In genomic region chr11:60214386-60214785, GRCh38 we compare ENCODE assay signal across 37 cellular contexts. TPM values are rescaled to one million over a fixed set of nuclear protein-coding genes. Genes with fewer than 3 reads are reported as not detected.
DNase-seq lines count a peak whose midpoint lies in the region; ATAC-seq, FAIRE-seq and TF ChIP-seq lines count a peak whose summit lies in the region.
"Had no signal": no experiment of that assay in that cellular context is flagged by ENCODE, and none has a peak within 500 bp of the region (broad histone marks: within the 10 kb centered on the region; RNA-seq: fewer than 3 reads in every experiment).

No MANE protein-coding gene starts in this region.

- peak overlapping the region; percentile 3 for H3K9ac ChIP-seq in endothelial cell of umbilical vein (replicated peaks; ENCODE audit: extremely low read depth, insufficient read depth, low read length)
- H3K9ac ChIP-seq: BLaER1; BLaER1 treated with 17β-estradiol and CSF1 and Interleukin-3, amounts not matched to agents 10 nM and 100 nM had no signal

- intact Hi-C loops in Calu3 (cut with micrococcal nuclease; ENCODE audit: unreplicated experiment) = no loop called here
- intact Hi-C loops in endothelial cell of umbilical vein (cut with micrococcal nuclease) = loop anchor here (1.0 to 2.0 kb wide), 3 partner anchors 20 to 45 kb away; no protein-coding TSS in a partner anchor

- no peaks in the 10 kb centered on the region for H4K20me1 ChIP-seq in endothelial cell of umbilical vein (replicated peaks; ENCODE audit: control insufficient read depth, extremely low read depth, insufficient read depth, low read length)
- H4K20me1 ChIP-seq: BLaER1; BLaER1 treated with 17β-estradiol and CSF1 and Interleukin-3, amounts not matched to agents 10 nM and 100 nM had no signal

- H3K4me1 ChIP-seq in endothelial cell of umbilical vein (ENCODE audit: control insufficient read depth, extremely low read depth, insufficient read depth, low read length) = peaks cover 11% of the 10 kb centered on the region
- H3K4me1 ChIP-seq: A549; BE2C; BLaER1; BLaER1 treated with 17β-estradiol and CSF1 and Interleukin-3, amounts not matched to agents 10 nM and 100 nM; Caco-2 had no signal

- peak; percentile 31 for FAIRE-seq in endothelial cell of umbilical vein (lab: Jason Lieb, UNC)
- FAIRE-seq: A204.1, A549, D721Med had no signal

- H3K9me3 Mint-ChIP-seq in Calu3 (ENCODE audit: low read depth, unreplicated experiment) = peaks cover 2% of the 10 kb centered on the region
- H3K9me3 Mint-ChIP-seq: CD4-positive, alpha-beta memory T cell; CD4-positive, alpha-beta T cell; CD8-positive, alpha-beta memory T cell; CD8-positive, alpha-beta T cell had no signal

- no peaks in the 10 kb centered on the region for H3K9me3 ChIP-seq in endothelial cell of umbilical vein (replicated peaks; ENCODE audit: control insufficient read depth, insufficient read depth, low read length)
- H3K9me3 ChIP-seq: A549; BE2C; BLaER1; BLaER1 treated with 17β-estradiol and CSF1 and Interleukin-3, amounts not matched to agents 10 nM and 100 nM; Caco-2 had no signal

- TF ChIP-seq CTCF in Calu3 (IDR thresholded peaks at IDR 0.05; ENCODE audit: unreplicated experiment) (no peak), endothelial cell of umbilical vein (IDR thresholded peaks at IDR 0.05; ENCODE audit: extremely low read depth in 1 of 2, insufficient read depth in 1 of 2, low read depth in 1 of 2, low read length in 2 of 2) (no peak)

- DNase-seq in Calu3 = no peak
- peak; percentile 79 for DNase-seq in endothelial cell of umbilical vein (ENCODE audit: low read depth, low spot score)
- DNase-seq in NCI-H1694 (lab: John Stamatoyannopoulos, UW) = no peak
- DNase-seq: 8988T; ACHN; AML-193; BE2C; C1 segment of cervical spinal cord; Caco-2; CD4-positive, alpha-beta memory T cell; CD4-positive, alpha-beta T cell; CD4-positive, CD25-positive, alpha-beta regulatory T cell; CD8-positive, alpha-beta memory T cell; CD8-positive, alpha-beta T cell; COR-L47; DMS 273 treated with DMSO at 0.1 percent for 48 hours; DMS153; DMS53; DMS79; DMS79 treated with DMSO at 0.1 percent for 48 hours; DND-41; EL had no signal

- H2AFZ ChIP-seq in endothelial cell of umbilical vein (ENCODE audit: low read depth, low read length) = no peak overlapping the region

- CTCF ChIA-PET in Calu3 (lab: Charles Lee) (no interaction called here), endothelial cell of umbilical vein (lab: Charles Lee) (interaction anchor here (0.7 to 1.0 kb wide), 3 partner anchors 19 to 44 kb away, joined by 3 to 5 read pairs (median 3); no protein-coding TSS in a partner anchor)

- no peaks in the 10 kb centered on the region for H3K79me2 ChIP-seq in endothelial cell of umbilical vein (ENCODE audit: control insufficient read depth, insufficient read depth, low read length)

- H3K4me3 ChIP-seq in endothelial cell of umbilical vein (replicated peaks in 1 of 3; ENCODE audit: insufficient read depth in 1 of 3, low read depth in 1 of 3, low read length in 3 of 3) = no peak overlapping the region
- H3K4me3 ChIP-seq: A549; BLaER1; BLaER1 treated with 17β-estradiol and CSF1 and Interleukin-3, amounts not matched to agents 10 nM and 100 nM had no signal

- H3K4me3 Mint-ChIP-seq in Calu3 (ENCODE audit: low read depth, unreplicated experiment) = no peak overlapping the region
- H3K4me3 Mint-ChIP-seq: B cell; CD14-positive monocyte; CD4-positive, alpha-beta memory T cell; CD4-positive, alpha-beta T cell; CD4-positive, CD25-positive, alpha-beta regulatory T cell; CD8-positive, alpha-beta memory T cell; CD8-positive, alpha-beta T cell had no signal

- H3K36me3 ChIP-seq in endothelial cell of umbilical vein (ENCODE audit: control insufficient read depth in 2 of 2, extremely low read depth in 1 of 2, insufficient read depth in 2 of 2, low read length in 2 of 2) = no peaks in the 10 kb centered on the region
- H3K36me3 ChIP-seq: BE2C; BLaER1; BLaER1 treated with 17β-estradiol and CSF1 and Interleukin-3, amounts not matched to agents 10 nM and 100 nM had no signal

- dilution Hi-C loops in endothelial cell of umbilical vein (cut with MboI; ENCODE audit: extremely low pct_ligation_motif_present, low sequenced_read_pairs) = no loop called here

- no peaks in the 10 kb centered on the region for H3K27me3 ChIP-seq in endothelial cell of umbilical vein (ENCODE audit: control insufficient read depth in 2 of 2, insufficient read depth in 2 of 2, low read length in 2 of 2)
- H3K27me3 ChIP-seq: BE2C; BLaER1; BLaER1 treated with 17β-estradiol and CSF1 and Interleukin-3, amounts not matched to agents 10 nM and 100 nM had no signal

- no peaks in the 10 kb centered on the region for H3K4me1 Mint-ChIP-seq in Calu3 (ENCODE audit: low read depth, unreplicated experiment)
- H3K4me1 Mint-ChIP-seq: CD4-positive, alpha-beta memory T cell; CD4-positive, CD25-positive, alpha-beta regulatory T cell; CD8-positive, alpha-beta memory T cell had no signal

- H3K9me1 ChIP-seq in endothelial cell of umbilical vein (replicated peaks; ENCODE audit: control insufficient read depth, extremely low read depth, insufficient read depth, low read length) = no peaks in the 10 kb centered on the region

- POLR2A ChIA-PET in endothelial cell of umbilical vein (lab: Charles Lee) = no interaction called here

- TF ChIP-seq POLR2A in endothelial cell of umbilical vein (IDR thresholded peaks at IDR 0.05; ENCODE audit: low read depth, low read length) = no peak

- no peaks in the 10 kb centered on the region for H3K27me3 Mint-ChIP-seq in Calu3 (ENCODE audit: unreplicated experiment)

- no peaks in the 10 kb centered on the region for H3K36me3 Mint-ChIP-seq in Calu3 (ENCODE audit: insufficient read depth, unreplicated experiment)
- H3K36me3 Mint-ChIP-seq: CD4-positive, alpha-beta memory T cell; CD4-positive, CD25-positive, alpha-beta regulatory T cell; CD8-positive, alpha-beta memory T cell; CD8-positive, alpha-beta T cell had no signal

- no peak for ATAC-seq in GM18873 (IDR thresholded peaks at IDR 0.05; ENCODE audit: low FRiP score, unreplicated experiment)
- ATAC-seq: A549; CD8-positive, alpha-beta T cell had no signal

- peak overlapping the region; percentile 7 for H3K27ac Mint-ChIP-seq in Calu3 (ENCODE audit: unreplicated experiment)
- H3K27ac Mint-ChIP-seq: B cell; CD4-positive, alpha-beta memory T cell; CD4-positive, alpha-beta T cell; CD4-positive, CD25-positive, alpha-beta regulatory T cell; CD8-positive, alpha-beta memory T cell; CD8-positive, alpha-beta T cell had no signal

- H3K27ac ChIP-seq in endothelial cell of umbilical vein (ENCODE audit: insufficient read depth, low read depth, low read length) = peak overlapping the region; percentile 43
- H3K27ac ChIP-seq: 22Rv1; A549; BLaER1; BLaER1 treated with 17β-estradiol and CSF1 and Interleukin-3, amounts not matched to agents 10 nM and 100 nM; C4-2B had no signal

- BruUV-seq in Calu3 (replicated peaks; lab: Mats Ljungman, UMichigan) (no TSS peak), endothelial cell of umbilical vein (replicated peaks; lab: Mats Ljungman, UMichigan) (no TSS peak)

- H3K4me2 ChIP-seq in endothelial cell of umbilical vein (ENCODE audit: insufficient read depth, low read length) = peak overlapping the region; percentile 46
- H3K4me2 ChIP-seq: A549; BLaER1; BLaER1 treated with 17β-estradiol and CSF1 and Interleukin-3, amounts not matched to agents 10 nM and 100 nM had no signal

TF ChIP-seq in endothelial cell of umbilical vein, 7 proteins besides CTCF, POLR2A, EP300 and RAD21:
- TF ChIP-seq FOS (IDR thresholded peaks at IDR 0.05; ENCODE audit: borderline replicate concordance, insufficient read depth, low read length) (peak; percentile 20), MYC (IDR thresholded peaks at IDR 0.05; ENCODE audit: low read depth, low read length) (no peak), GATA2 (IDR thresholded peaks at IDR 0.05; ENCODE audit: insufficient read depth, insufficient read length, low read depth, low read length) (peak; percentile 51), JUN (IDR thresholded peaks at IDR 0.05; ENCODE audit: borderline replicate concordance, insufficient read depth, insufficient read length, low read depth) (peak; percentile 60)

RNA-seq across cellular contexts. Expression of gene MS4A4E, which starts 28.6 kb away (rescaled TPM):
- total RNA-seq in Calu3 (2022) (not detected in 2 replicates), endothelial cell of umbilical vein (not detected in 2 replicates)
- not detected in 2 replicates for polyA plus RNA-seq in endothelial cell of umbilical vein
- not detected in 2 replicates for polyA plus RNA-seq in endothelial cell of umbilical vein (2011; cell fraction: cytosol; rRNA removed)
- 0.29 TPM in 1 of 2 replicates, not detected in the other for polyA plus RNA-seq in endothelial cell of umbilical vein (2011; cell fraction: nucleus; rRNA removed)
- polyA plus RNA-seq in endothelial cell of umbilical vein (2012) = not detected in 2 replicates
- polyA minus RNA-seq in endothelial cell of umbilical vein = not detected in 2 replicates
- polyA minus RNA-seq in endothelial cell of umbilical vein (2011; cell fraction: cytosol; rRNA and poly(A)+ RNA removed) = not detected
- polyA minus RNA-seq in endothelial cell of umbilical vein (2011; cell fraction: nucleus; rRNA and poly(A)+ RNA removed) = 0.38 TPM in 1 of 2 replicates, not detected in the other
- total RNA-seq: A172; A673; Caco-2; CD4-positive, alpha-beta memory T cell; CD4-positive, alpha-beta T cell; CD8-positive, alpha-beta memory T cell; CD8-positive, alpha-beta T cell; Daoy had no signal
- polyA plus RNA-seq: A549; AG04450; BJ; CD4-positive, alpha-beta memory T cell; CD4-positive, CD25-positive, alpha-beta regulatory T cell; CD8-positive, alpha-beta memory T cell had no signal

RNA-seq across cellular contexts. Expression of gene MS4A6A, which starts 31.5 kb away (rescaled TPM):
- total RNA-seq in Calu3 (2022) (not detected in 2 replicates), endothelial cell of umbilical vein (2.7 and 2.9 TPM in 2 replicates)
- polyA plus RNA-seq in endothelial cell of umbilical vein = 4.8 and 5.0 TPM in 2 replicates
- 3.4 and 4.2 TPM in 2 replicates for polyA plus RNA-seq in endothelial cell of umbilical vein (2011; cell fraction: cytosol; rRNA removed)
- polyA plus RNA-seq in endothelial cell of umbilical vein (2011; cell fraction: nucleus; rRNA removed) = 7.7 and 8.5 TPM in 2 replicates
- polyA plus RNA-seq in endothelial cell of umbilical vein (2012) = 5.8 and 86.9 TPM in 2 replicates
- 4.1 and 6.6 TPM in 2 replicates for polyA minus RNA-seq in endothelial cell of umbilical vein
- not detected for polyA minus RNA-seq in endothelial cell of umbilical vein (2011; cell fraction: cytosol; rRNA and poly(A)+ RNA removed)
- polyA minus RNA-seq in endothelial cell of umbilical vein (2011; cell fraction: nucleus; rRNA and poly(A)+ RNA removed) = 2.4 and 7.1 TPM in 2 replicates
- total RNA-seq: A172; A673; Caco-2; CD8-positive, alpha-beta T cell; Daoy had no signal
- polyA plus RNA-seq: A549, AG04450, BJ had no signal
